In genomic region chr20:49595811-49596545, GRCh38 we compare ENCODE assay signal across 1 cellular context.
TF ChIP-seq lines count a peak whose summit lies in the region.

No MANE protein-coding gene starts in this region.

TF ChIP-seq in HepG2, 621 proteins besides CTCF, POLR2A, EP300 and RAD21 (continues in another document):
- no peak for TF ChIP-seq JUND (CRISPR knock-in tag; IDR thresholded peaks at IDR 0.05)
- TF ChIP-seq ZNF639 (CRISPR knock-in tag; conservative IDR thresholded peaks at IDR 0.05) = no peak
- no peak for TF ChIP-seq IKZF5 (CRISPR knock-in tag; IDR thresholded peaks at IDR 0.05)
- TF ChIP-seq ZNF407 (CRISPR knock-in tag; IDR thresholded peaks at IDR 0.05; ENCODE audit: not compliant biosample characterization) = no peak
- no peak for TF ChIP-seq POGK (CRISPR knock-in tag; conservative IDR thresholded peaks at IDR 0.05)
- TF ChIP-seq CEBPZ (IDR thresholded peaks at IDR 0.05; ENCODE audit: low read length) = no peak
- TF ChIP-seq ZNF331 (CRISPR knock-in tag; IDR thresholded peaks at IDR 0.05) = no peak
- TF ChIP-seq SIN3B (IDR thresholded peaks at IDR 0.05; ENCODE audit: low read length) = no peak
- TF ChIP-seq ZNF142 (CRISPR knock-in tag; IDR thresholded peaks at IDR 0.05) = no peak
- no peak for TF ChIP-seq ZNF484 (CRISPR knock-in tag; IDR thresholded peaks at IDR 0.05; ENCODE audit: borderline replicate concordance, low read depth)
- TF ChIP-seq KDM1A (CRISPR knock-in tag; IDR thresholded peaks at IDR 0.05) = no peak
- TF ChIP-seq ZBTB4 (CRISPR knock-in tag; IDR thresholded peaks at IDR 0.05; ENCODE audit: borderline replicate concordance) = peak; percentile 63; the same call in 1 of the 2 replicates
- TF ChIP-seq ZNF281 (CRISPR knock-in tag; IDR thresholded peaks at IDR 0.05; ENCODE audit: borderline replicate concordance) = no peak
